ENCODE assay signal across 28 cellular contexts in genomic region chr5:64646169-64646568, GRCh38. TPM values are rescaled to one million over a fixed set of nuclear protein-coding genes. Genes with fewer than 3 reads are reported as not detected.
"Had no signal": no experiment of that assay in that cellular context is flagged by ENCODE, and none has a peak within 500 bp of the region (broad histone marks: within the 10 kb centered on the region; RNA-seq: fewer than 3 reads in every experiment).

No MANE protein-coding gene starts in this region.

- H3K27ac ChIP-seq: brain microvascular endothelial cell, cardiac muscle cell, SK-N-MC had no signal

- DNase-seq: activated B cell treated with CpG ODN at 0.5 μM for 24 hours; activated CD4-positive, alpha-beta memory T cell treated with anti-CD3 and anti-CD28 coated beads, Interleukin-2, amount 10 ng/mL, durations not matched to agents 7 days and 5 days; activated CD4-positive, alpha-beta T cell treated with anti-CD3 and anti-CD28 coated beads, Interleukin-2, amount 50 U/mL, for 1 hour; activated gamma-delta T cell; activated naive CD4-positive, alpha-beta T cell treated with anti-CD3 and anti-CD28 coated beads, Interleukin-2, amount 10 ng/mL, durations not matched to agents 7 days and 5 days; activated naive CD8-positive, alpha-beta T cell treated with anti-CD3 and anti-CD28 coated beads for 36 hours; activated T-cell treated with anti-CD3 and anti-CD28 coated beads for 4 hours; activated T-cell treated with anti-CD3 and anti-CD28 coated beads, Interleukin-2, amount 50 U/mL, for 48 hours; brain microvascular endothelial cell; MG63; MV-4-11; NCI-H1105; NCI-H1436; NCI-H187 treated with DMSO at 0.1 percent for 48 hours; NCI-H2081 treated with DMSO at 0.1 percent for 48 hours; NCI-H774; OCI-M1; RPMI8226; T-cell; T-helper 2 cell; T1000 had no signal

- H3K27me3 ChIP-seq: brain microvascular endothelial cell, cardiac muscle cell, MG63 had no signal

- H3K36me3 ChIP-seq: brain microvascular endothelial cell, cardiac muscle cell, MG63 had no signal

- H3K9me3 ChIP-seq: MG63 had no signal

- H3K4me3 ChIP-seq: cardiac muscle cell, MG63, SK-N-MC had no signal

- ATAC-seq: activated T-helper 17 cell treated with anti-CD3 and anti-CD28 coated beads, Interleukin-2, amount 50 U/mL, for 72 hours; Panc1; Right ventricle myocardium inferior; T-cell had no signal

- FAIRE-seq: TTC549 had no signal

RNA-seq across cellular contexts. Expression of gene SHISAL2B, which starts 44.1 kb away (rescaled TPM):
- total RNA-seq: activated B cell treated with CpG ODN at 0.5 μM for 24 hours; activated CD4-positive, alpha-beta memory T cell treated with anti-CD3 and anti-CD28 coated beads, Interleukin-2, amount 10 ng/mL, durations not matched to agents 7 days and 5 days; activated CD8-positive, alpha-beta memory T cell treated with anti-CD3 and anti-CD28 coated beads for 36 hours; activated naive CD8-positive, alpha-beta T cell treated with anti-CD3 and anti-CD28 coated beads for 36 hours; activated T-helper 17 cell treated with anti-CD3 and anti-CD28 coated beads, Interleukin-2, amount 50 U/mL, for 72 hours; cardiac muscle cell; Right ventricle myocardium inferior; T-cell had no signal
